1 cellular context compared by ENCODE assay signal in genomic region chr10:106935978-106936451, GRCh38.
TF ChIP-seq lines count a peak whose summit lies in the region.

No MANE protein-coding gene starts in this region.

TF ChIP-seq in GM12878, 131 proteins besides CTCF, POLR2A, EP300 and RAD21 (continued from another document and continues in another):
- TF ChIP-seq MYC (IDR thresholded peaks at IDR 0.05; ENCODE audit: insufficient read depth, insufficient read length, insufficient replicate concordance, low read length, severe bottlenecking) (no peak), POLR2AphosphoS2 (IDR thresholded peaks at IDR 0.05; ENCODE audit: low read depth, low read length) (no peak), PKNOX1 (IDR thresholded peaks at IDR 0.05) (no peak), JUND (IDR thresholded peaks at IDR 0.05; ENCODE audit: low read depth, low read length) (peak; percentile 68; the same call in 1 of the 2 replicates), NR2C1 (IDR thresholded peaks at IDR 0.05) (no peak), RUNX3 (IDR thresholded peaks at IDR 0.05; ENCODE audit: low read length) (peak; percentile 66), SKIL (IDR thresholded peaks at IDR 0.05; ENCODE audit: low read depth, poor library complexity, severe bottlenecking) (peak; percentile 82), ZSCAN29 (IDR thresholded peaks at IDR 0.05) (0 out of 2 replicates have a peak, but pooled peaks have one; percentile 16), HDGF (IDR thresholded peaks at IDR 0.05) (0 out of 2 replicates have a peak, but pooled peaks have one; percentile 34), MAX (IDR thresholded peaks at IDR 0.05; ENCODE audit: low read depth, low read length) (no peak), CBFB (IDR thresholded peaks at IDR 0.05; ENCODE audit: low read depth) (no peak), E4F1 (IDR thresholded peaks at IDR 0.05; ENCODE audit: borderline replicate concordance, partially characterized antibody) (no peak), SMAD5 (IDR thresholded peaks at IDR 0.05; ENCODE audit: low read depth) (no peak), HDAC6 (IDR thresholded peaks at IDR 0.05; ENCODE audit: unreplicated experiment) (no peak), KAT2A (conservative IDR thresholded peaks at IDR 0.05; ENCODE audit: control insufficient read depth, low read depth, low read length) (no peak), TCF12 (IDR thresholded peaks at IDR 0.05; ENCODE audit: low read depth, low read length) (no peak), ZNF592 (IDR thresholded peaks at IDR 0.05) (no peak), ZNF384 (IDR thresholded peaks at IDR 0.05; ENCODE audit: borderline replicate concordance, low read depth, low read length) (no peak), WRNIP1 (IDR thresholded peaks at IDR 0.05; ENCODE audit: borderline replicate concordance, low read depth, low read length) (no peak), PRDM15 (CRISPR knock-in tag; IDR thresholded peaks at IDR 0.05) (no peak), ZBTB11 (CRISPR knock-in tag; IDR thresholded peaks at IDR 0.05) (no peak), NBN (IDR thresholded peaks at IDR 0.05) (peak; percentile 58; the same call in 1 of the 2 replicates), ZNF24 (IDR thresholded peaks at IDR 0.05) (no peak), NFIC (IDR thresholded peaks at IDR 0.05; ENCODE audit: low read depth, low read length) (peak; percentile 97), BCLAF1 (IDR thresholded peaks at IDR 0.05) (no peak), EED (IDR thresholded peaks at IDR 0.05; ENCODE audit: low read depth) (peak; percentile 96), SMAD1 (IDR thresholded peaks at IDR 0.05; ENCODE audit: low read depth, partially characterized antibody) (peak; percentile 94), JUNB (IDR thresholded peaks at IDR 0.05) (peak; percentile 90), KDM1A (IDR thresholded peaks at IDR 0.05; ENCODE audit: borderline replicate concordance) (no peak), ESRRA (IDR thresholded peaks at IDR 0.05; ENCODE audit: low read length) (no peak), ETV6 (conservative IDR thresholded peaks at IDR 0.05 in 1 of 2, IDR thresholded peaks at IDR 0.05 in 1 of 2; ENCODE audit: borderline replicate concordance in 1 of 2, low read depth in 1 of 2) (peak in 1 of 2 experiments; percentile 89; a peak in 2 of 4 replicates), ZBED1 (IDR thresholded peaks at IDR 0.05; ENCODE audit: borderline replicate concordance) (0 out of 2 replicates have a peak, but pooled peaks have one; percentile 23)
